ENCODE assay signal across 25 cellular contexts in the genomic region with DNA sequence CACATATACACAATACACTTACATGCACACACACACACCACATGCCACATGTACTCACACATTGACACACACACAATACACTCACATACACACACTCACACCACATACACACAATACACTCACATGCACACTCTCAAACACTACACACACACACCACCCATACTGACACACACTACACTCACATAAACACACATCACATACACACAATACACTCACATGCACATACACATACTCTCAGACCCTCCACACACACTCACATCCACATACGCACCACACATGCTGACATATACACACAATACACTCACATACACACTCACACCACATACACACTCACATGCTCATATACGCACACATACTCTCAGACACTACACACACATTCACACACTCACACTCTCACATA.
"Had no signal": no experiment of that assay in that cellular context is flagged by ENCODE, and none has a peak within 500 bp of the region (broad histone marks: within the 10 kb centered on the region; RNA-seq: fewer than 3 reads in every experiment).

No MANE protein-coding gene starts in this region.

- H3K4me1 ChIP-seq: adrenal gland had no signal

- H3K36me3 ChIP-seq: adrenal gland, breast epithelium, MG63, SJSA1 had no signal

- H3K27ac ChIP-seq: adrenal gland, body of pancreas, breast epithelium, SJSA1 had no signal

- DNase-seq: activated CD4-positive, alpha-beta T cell treated with anti-CD3 and anti-CD28 coated beads, Interleukin-2, amount 10 ng/mL, durations not matched to agents 24 days and 14 days; activated CD4-positive, alpha-beta T cell treated with anti-CD3 and anti-CD28 coated beads, Interleukin-2, amount 50 U/mL, for 4 hours; activated CD8-positive, alpha-beta T cell treated with anti-CD3 and anti-CD28 coated beads for 36 hours; activated gamma-delta T cell treated with Interleukin-2 at 50 U/mL for 16 hours; activated naive CD4-positive, alpha-beta T cell treated with anti-CD3 and anti-CD28 coated beads for 36 hours; activated T-cell treated with anti-CD3 and anti-CD28 coated beads, Interleukin-2, amount 50 U/mL, for 24 hours; body of pancreas; caudate nucleus; cerebellar nuclear complex; Kasumi-1; MG63; NCI-H1048; NCI-H1436 treated with DMSO at 0.1 percent for 48 hours; NCI-H1694 treated with DMSO at 0.1 percent for 48 hours; NCI-H2029; NCI-H345; NCI-H524 treated with DMSO at 0.1 percent for 48 hours; SHP77 treated with DMSO at 0.1 percent for 48 hours; SK-N-SH had no signal

- H3K4me2 ChIP-seq: SK-N-SH had no signal

- H3K27me3 ChIP-seq: adrenal gland, body of pancreas, breast epithelium, MG63, SJSA1 had no signal

- ATAC-seq: activated CD8-positive, alpha-beta T cell treated with anti-CD3 and anti-CD28 coated beads for 36 hours; activated naive CD4-positive, alpha-beta T cell treated with anti-CD3 and anti-CD28 coated beads, Interleukin-2, amount 50 U/mL, for 72 hours; body of pancreas; Panc1 had no signal

- FAIRE-seq: TTC549 had no signal

- H3K4me3 ChIP-seq: adrenal gland, body of pancreas, breast epithelium, MG63, SJSA1 had no signal

- H3K9me3 ChIP-seq: adrenal gland, body of pancreas, breast epithelium, MG63, SJSA1, SK-N-SH had no signal
